ENCODE assay signal across 20 cellular contexts in the genomic region with DNA sequence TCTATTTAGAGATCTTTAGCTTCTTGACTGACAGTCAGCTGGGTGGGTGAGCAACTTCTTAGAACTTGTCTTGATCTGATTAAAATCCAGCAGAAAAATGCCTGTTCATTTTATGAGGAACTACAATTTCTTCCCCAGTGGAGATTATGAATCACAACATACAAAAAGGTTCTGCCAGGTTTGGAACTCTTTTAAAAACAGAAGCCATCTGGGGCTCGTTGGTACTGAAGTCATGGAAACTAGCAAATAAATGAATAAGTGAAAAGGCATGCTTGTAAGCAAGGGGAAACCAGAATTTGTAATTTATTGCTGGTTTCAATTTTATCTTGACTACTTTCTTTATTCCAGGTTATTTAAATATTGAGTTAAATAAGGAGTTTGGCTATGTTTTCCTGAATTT.
DNase-seq lines count a peak whose midpoint lies in the region; ATAC-seq and TF ChIP-seq lines count a peak whose summit lies in the region.
"Had no signal": no experiment of that assay in that cellular context is flagged by ENCODE, and none has a peak within 500 bp of the region (broad histone marks: within the 10 kb centered on the region; RNA-seq: fewer than 3 reads in every experiment).

No MANE protein-coding gene starts in this region.

- intact Hi-C loops in esophagus muscularis mucosa (cut with DNase I) = no loop called here

- no peak overlapping the region for H3K4me3 ChIP-seq in choroid plexus epithelial cell (ENCODE audit: low read depth, low read length)
- no peak overlapping the region for H3K4me3 ChIP-seq in esophagus muscularis mucosa
- no peak overlapping the region for H3K4me3 ChIP-seq in SJCRH30
- H3K4me3 ChIP-seq: K562 had no signal

- H3K36me3 ChIP-seq in esophagus muscularis mucosa (no peaks in the 10 kb centered on the region), SJCRH30 (no peaks in the 10 kb centered on the region)

- H3K27me3 ChIP-seq in esophagus muscularis mucosa (no peaks in the 10 kb centered on the region), SJCRH30 (no peaks in the 10 kb centered on the region)

- H3K27ac ChIP-seq in esophagus muscularis mucosa (replicated peaks in 1 of 4) (no peak overlapping the region), SJCRH30 (no peak overlapping the region)

- H3K4me1 ChIP-seq in esophagus muscularis mucosa = no peaks in the 10 kb centered on the region
- H3K4me1 ChIP-seq in SJCRH30 = no peaks in the 10 kb centered on the region

- no peaks in the 10 kb centered on the region for H3K9me3 ChIP-seq in esophagus muscularis mucosa
- H3K9me3 ChIP-seq in SJCRH30 (replicated peaks) = no peaks in the 10 kb centered on the region

- no peak for TF ChIP-seq POLR2A in esophagus muscularis mucosa (IDR thresholded peaks at IDR 0.05; ENCODE audit: low read depth)

- TF ChIP-seq CTCF in choroid plexus epithelial cell (conservative IDR thresholded peaks at IDR 0.05; ENCODE audit: low read depth, low read length) (no peak), esophagus muscularis mucosa (IDR thresholded peaks at IDR 0.05) (no peak)

- 9% methylated on average over 1 of the region's 1 CpG for WGBS in esophagus muscularis mucosa

- ATAC-seq in GM21390 (IDR thresholded peaks at IDR 0.05; ENCODE audit: unreplicated experiment) = no peak
- ATAC-seq: K562; stimulated activated naive CD8-positive, alpha-beta T cell treated with anti-CD3 and anti-CD28 coated beads, Interleukin-15, Interleukin-2, amounts not matched to agents 100 U/mL and 50 U/mL, for 24 hours had no signal

- TF ChIP-seq EP300 in esophagus muscularis mucosa (IDR thresholded peaks at IDR 0.05) = no peak

- DNase-seq in Ammon's horn (ENCODE audit: low spot score) (peak; percentile 49), NCI-H1694 treated with DMSO at 0.1 percent for 48 hours (lab: John Stamatoyannopoulos, UW) (peak; percentile 67), choroid plexus epithelial cell (ENCODE audit: low read depth) (peak; percentile 7), midbrain (lab: John Stamatoyannopoulos, UW) (peak; percentile 17), esophagus muscularis mucosa (ENCODE audit: extremely low spot score) (no peak), SJCRH30 (no peak)
- DNase-seq in activated CD4-positive, alpha-beta T cell treated with anti-CD3 and anti-CD28 coated beads for 48 hours = no peak
- DNase-seq: activated CD4-positive, alpha-beta T cell treated with anti-CD3 and anti-CD28 coated beads, Interleukin-2, amount 10 ng/mL, durations not matched to agents 24 days and 14 days; activated naive CD8-positive, alpha-beta T cell treated with anti-CD3 and anti-CD28 coated beads for 36 hours; DMS79 treated with DMSO at 0.1 percent for 48 hours; foreskin melanocyte; H9; NCI-H1930; NCI-H510A treated with DMSO at 0.1 percent for 48 hours; nephron progenitor cell; stimulated activated naive CD8-positive, alpha-beta T cell treated with anti-CD3 and anti-CD28 coated beads, Interleukin-15, Interleukin-2, amounts not matched to agents 100 U/mL and 50 U/mL, for 24 hours; SW 1271; trophoblast cell had no signal

Comparison
In these comparisons a context has a peak if more than half of its experiments do, and no peak if none do; other contexts are left out.
1. DNase-seq: peak in Ammon's horn (single experiment), NCI-H1694 treated with DMSO at 0.1 percent for 48 hours (single experiment), choroid plexus epithelial cell (single experiment) and midbrain (single experiment); none in activated CD4-positive, alpha-beta T cell treated with anti-CD3 and anti-CD28 coated beads for 48 hours (single experiment), esophagus muscularis mucosa (single experiment) and SJCRH30 (0 of 2).